1 cellular context compared by ENCODE assay signal in genomic region chr20:62500237-62500864, GRCh38.
TF ChIP-seq lines count a peak whose summit lies in the region.

No MANE protein-coding gene starts in this region.

TF ChIP-seq in HepG2, 621 proteins besides CTCF, POLR2A, EP300 and RAD21 (continued from another document and continues in another):
- TF ChIP-seq ZFP91 (CRISPR knock-in tag; IDR thresholded peaks at IDR 0.05; ENCODE audit: borderline replicate concordance) = peak; percentile 47; the same call in 1 of the 2 replicates
- no peak for TF ChIP-seq WIZ (CRISPR knock-in tag; IDR thresholded peaks at IDR 0.05)
- no peak for TF ChIP-seq DPF2 (CRISPR knock-in tag; IDR thresholded peaks at IDR 0.05; ENCODE audit: borderline replicate concordance, low read depth)
- TF ChIP-seq ZNF256 (CRISPR knock-in tag; conservative IDR thresholded peaks at IDR 0.05) = no peak
- TF ChIP-seq HOXA9 (CRISPR knock-in tag; IDR thresholded peaks at IDR 0.05; ENCODE audit: borderline replicate concordance) = 0 out of 2 replicates have a peak, but pooled peaks have one; percentile 77
- TF ChIP-seq ZBTB4 (CRISPR knock-in tag; IDR thresholded peaks at IDR 0.05; ENCODE audit: borderline replicate concordance) = no peak
- no peak for TF ChIP-seq ZNF33B (CRISPR knock-in tag; IDR thresholded peaks at IDR 0.05)
- peak; percentile 98 for TF ChIP-seq ZNF619 (CRISPR knock-in tag; IDR thresholded peaks at IDR 0.05)
- TF ChIP-seq ZSCAN20 (CRISPR knock-in tag; IDR thresholded peaks at IDR 0.05; ENCODE audit: borderline replicate concordance) = no peak
- TF ChIP-seq TBL1XR1 (IDR thresholded peaks at IDR 0.05; ENCODE audit: borderline replicate concordance, low read length, partially characterized antibody) = no peak
- no peak for TF ChIP-seq ZSCAN22 (CRISPR knock-in tag; IDR thresholded peaks at IDR 0.05)
- TF ChIP-seq TCF7 (IDR thresholded peaks at IDR 0.05; ENCODE audit: low read depth) = no peak
- TF ChIP-seq, protein P1, sequence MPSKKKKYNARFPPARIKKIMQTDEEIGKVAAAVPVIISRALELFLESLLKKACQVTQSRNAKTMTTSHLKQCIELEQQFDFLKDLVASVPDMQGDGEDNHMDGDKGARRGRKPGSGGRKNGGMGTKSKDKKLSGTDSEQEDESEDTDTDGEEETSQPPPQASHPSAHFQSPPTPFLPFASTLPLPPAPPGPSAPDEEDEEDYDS (CRISPR knock-in tag; IDR thresholded peaks at IDR 0.05) = no peak
- TF ChIP-seq, protein P2, sequence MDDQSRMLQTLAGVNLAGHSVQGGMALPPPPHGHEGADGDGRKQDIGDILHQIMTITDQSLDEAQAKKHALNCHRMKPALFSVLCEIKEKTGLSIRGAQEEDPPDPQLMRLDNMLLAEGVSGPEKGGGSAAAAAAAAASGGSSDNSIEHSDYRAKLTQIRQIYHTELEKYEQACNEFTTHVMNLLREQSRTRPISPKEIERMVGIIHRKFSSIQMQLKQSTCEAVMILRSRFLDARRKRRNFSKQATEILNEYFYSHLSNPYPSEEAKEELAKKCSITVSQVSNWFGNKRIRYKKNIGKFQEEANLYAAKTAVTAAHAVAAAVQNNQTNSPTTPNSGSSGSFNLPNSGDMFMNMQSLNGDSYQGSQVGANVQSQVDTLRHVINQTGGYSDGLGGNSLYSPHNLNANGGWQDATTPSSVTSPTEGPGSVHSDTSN (CRISPR knock-in tag; IDR thresholded peaks at IDR 0.05; ENCODE audit: borderline replicate concordance) = no peak
- no peak for TF ChIP-seq RFX1 (IDR thresholded peaks at IDR 0.05)
- peak; percentile 25 for TF ChIP-seq HNRNPK (IDR thresholded peaks at IDR 0.05; ENCODE audit: low read depth, low read length, poor library complexity, severe bottlenecking)
- TF ChIP-seq, protein P3, sequence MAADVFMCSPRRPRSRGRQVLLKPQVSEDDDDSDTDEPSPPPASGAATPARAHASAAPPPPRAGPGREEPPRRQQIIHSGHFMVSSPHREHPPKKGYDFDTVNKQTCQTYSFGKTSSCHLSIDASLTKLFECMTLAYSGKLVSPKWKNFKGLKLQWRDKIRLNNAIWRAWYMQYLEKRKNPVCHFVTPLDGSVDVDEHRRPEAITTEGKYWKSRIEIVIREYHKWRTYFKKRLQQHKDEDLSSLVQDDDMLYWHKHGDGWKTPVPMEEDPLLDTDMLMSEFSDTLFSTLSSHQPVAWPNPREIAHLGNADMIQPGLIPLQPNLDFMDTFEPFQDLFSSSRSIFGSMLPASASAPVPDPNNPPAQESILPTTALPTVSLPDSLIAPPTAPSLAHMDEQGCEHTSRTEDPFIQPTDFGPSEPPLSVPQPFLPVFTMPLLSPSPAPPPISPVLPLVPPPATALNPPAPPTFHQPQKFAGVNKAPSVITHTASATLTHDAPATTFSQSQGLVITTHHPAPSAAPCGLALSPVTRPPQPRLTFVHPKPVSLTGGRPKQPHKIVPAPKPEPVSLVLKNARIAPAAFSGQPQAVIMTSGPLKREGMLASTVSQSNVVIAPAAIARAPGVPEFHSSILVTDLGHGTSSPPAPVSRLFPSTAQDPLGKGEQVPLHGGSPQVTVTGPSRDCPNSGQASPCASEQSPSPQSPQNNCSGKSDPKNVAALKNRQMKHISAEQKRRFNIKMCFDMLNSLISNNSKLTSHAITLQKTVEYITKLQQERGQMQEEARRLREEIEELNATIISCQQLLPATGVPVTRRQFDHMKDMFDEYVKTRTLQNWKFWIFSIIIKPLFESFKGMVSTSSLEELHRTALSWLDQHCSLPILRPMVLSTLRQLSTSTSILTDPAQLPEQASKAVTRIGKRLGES (CRISPR knock-in tag; IDR thresholded peaks at IDR 0.05; ENCODE audit: borderline replicate concordance) = no peak
- TF ChIP-seq ZNF251 (CRISPR knock-in tag; IDR thresholded peaks at IDR 0.05) = no peak
- no peak for TF ChIP-seq GLMP (CRISPR knock-in tag; IDR thresholded peaks at IDR 0.05; ENCODE audit: borderline replicate concordance)
- no peak for TF ChIP-seq ZNF546 (CRISPR knock-in tag; conservative IDR thresholded peaks at IDR 0.05)
- TF ChIP-seq GATAD1 (CRISPR knock-in tag; IDR thresholded peaks at IDR 0.05) = 0 out of 2 replicates have a peak, but pooled peaks have one; percentile 26
- no peak for TF ChIP-seq ZBTB21 (CRISPR knock-in tag; IDR thresholded peaks at IDR 0.05)
- no peak for TF ChIP-seq ZNF609 (CRISPR knock-in tag; IDR thresholded peaks at IDR 0.05; ENCODE audit: borderline replicate concordance)
- TF ChIP-seq SIN3A (IDR thresholded peaks at IDR 0.05; ENCODE audit: borderline replicate concordance, low read depth, low read length) = no peak
- TF ChIP-seq, protein P4, sequence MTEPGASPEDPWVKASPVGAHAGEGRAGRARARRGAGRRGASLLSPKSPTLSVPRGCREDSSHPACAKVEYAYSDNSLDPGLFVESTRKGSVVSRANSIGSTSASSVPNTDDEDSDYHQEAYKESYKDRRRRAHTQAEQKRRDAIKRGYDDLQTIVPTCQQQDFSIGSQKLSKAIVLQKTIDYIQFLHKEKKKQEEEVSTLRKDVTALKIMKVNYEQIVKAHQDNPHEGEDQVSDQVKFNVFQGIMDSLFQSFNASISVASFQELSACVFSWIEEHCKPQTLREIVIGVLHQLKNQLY (CRISPR knock-in tag; IDR thresholded peaks at IDR 0.05) = no peak
- peak; percentile 64; the same call in 1 of the 2 replicates for TF ChIP-seq SMC3 (IDR thresholded peaks at IDR 0.05; ENCODE audit: low read length)
- no peak for TF ChIP-seq ZNF788 (CRISPR knock-in tag; IDR thresholded peaks at IDR 0.05; ENCODE audit: borderline replicate concordance)
- peak; percentile 56; the same call in 1 of the 2 replicates for TF ChIP-seq MYC (CRISPR knock-in tag; IDR thresholded peaks at IDR 0.05; ENCODE audit: borderline replicate concordance)
- TF ChIP-seq ZSCAN25 (CRISPR knock-in tag; IDR thresholded peaks at IDR 0.05) = peak; percentile 37; the same call in 1 of the 2 replicates
- peak; percentile 24; the same call in 1 of the 2 replicates for TF ChIP-seq ZFY (CRISPR knock-in tag; IDR thresholded peaks at IDR 0.05)
- TF ChIP-seq FOSL2 (CRISPR knock-in tag; IDR thresholded peaks at IDR 0.05) = no peak; the same call in 1 of the 2 replicates
- peak; percentile 55; the same call in 1 of the 2 replicates for TF ChIP-seq SP4 (CRISPR knock-in tag; IDR thresholded peaks at IDR 0.05)
- 0 out of 2 replicates have a peak, but pooled peaks have one; percentile 17 for TF ChIP-seq ZNF768 (CRISPR knock-in tag; IDR thresholded peaks at IDR 0.05)
- 0 out of 2 replicates have a peak, but pooled peaks have one; percentile 30 for TF ChIP-seq RNF2 (conservative IDR thresholded peaks at IDR 0.05; ENCODE audit: low read depth)
- TF ChIP-seq MTF2 (CRISPR knock-in tag; IDR thresholded peaks at IDR 0.05; ENCODE audit: borderline replicate concordance) = no peak; the same call in 1 of the 2 replicates
- TF ChIP-seq THAP11 (CRISPR knock-in tag; IDR thresholded peaks at IDR 0.05) = 0 out of 2 replicates have a peak, but pooled peaks have one; percentile 15
- TF ChIP-seq ZNF24 (IDR thresholded peaks at IDR 0.05) = no peak
- peak; percentile 46 for TF ChIP-seq ZNF781 (CRISPR knock-in tag; IDR thresholded peaks at IDR 0.05; ENCODE audit: borderline replicate concordance, not compliant biosample characterization)
- TF ChIP-seq ZNF276 (CRISPR knock-in tag; IDR thresholded peaks at IDR 0.05; ENCODE audit: low read depth) = peak; percentile 7; the same call in 1 of the 2 replicates
- no peak for TF ChIP-seq SMAD9 (CRISPR knock-in tag; IDR thresholded peaks at IDR 0.05)
- TF ChIP-seq NFE2 (CRISPR knock-in tag; IDR thresholded peaks at IDR 0.05) = no peak
- TF ChIP-seq TBP (CRISPR knock-in tag; IDR thresholded peaks at IDR 0.05) = no peak
- peak; percentile 52; the same call in 1 of the 2 replicates for TF ChIP-seq GATAD2A (CRISPR knock-in tag; IDR thresholded peaks at IDR 0.05)
- peak; percentile 62; the same call in 1 of the 2 replicates for TF ChIP-seq SPEN (CRISPR knock-in tag; IDR thresholded peaks at IDR 0.05; ENCODE audit: low read depth)
- no peak for TF ChIP-seq CCAR2 (optimal IDR thresholded peaks at IDR 0.05; ENCODE audit: low read depth, low read length)
